Comparison of ENCODE assay signal across 10 cellular contexts in genomic region chr3:197305854-197306253, GRCh38. TPM values are rescaled to one million over a fixed set of nuclear protein-coding genes. Genes with fewer than 3 reads are reported as not detected.
DNase-seq lines count a peak whose midpoint lies in the region; ATAC-seq and TF ChIP-seq lines count a peak whose summit lies in the region.
"Had no signal": no experiment of that assay in that cellular context is flagged by ENCODE, and none has a peak within 500 bp of the region (broad histone marks: within the 10 kb centered on the region; RNA-seq: fewer than 3 reads in every experiment).

No MANE protein-coding gene starts in this region.

- no peak overlapping the region for H2BK120ac ChIP-seq in neuronal stem cell (ENCODE audit: low read depth, low read length)

- ATAC-seq in GM21423 (IDR thresholded peaks at IDR 0.05; ENCODE audit: unreplicated experiment): peak; percentile 93
- ATAC-seq in HG03571 (IDR thresholded peaks at IDR 0.05; ENCODE audit: unreplicated experiment): peak; percentile 88

- H3K4ac ChIP-seq in neuronal stem cell (ENCODE audit: low read length): no peak overlapping the region

- H3K36me3 ChIP-seq in vagina (no peaks in the 10 kb centered on the region), neuronal stem cell (replicated peaks in 1 of 2; ENCODE audit: control insufficient read depth in 2 of 2, insufficient read depth in 2 of 2, low read length in 2 of 2) (no peaks in the 10 kb centered on the region)

- H3K4me2 ChIP-seq in neuronal stem cell (ENCODE audit: insufficient read depth, low read length, poor library complexity, severe bottlenecking): no peak overlapping the region

- no peak overlapping the region for H3K23ac ChIP-seq in neuronal stem cell (ENCODE audit: low read depth, low read length, poor library complexity)

- H2BK15ac ChIP-seq in neuronal stem cell (ENCODE audit: low read length): no peak overlapping the region

- H3K27me3 ChIP-seq in vagina (no peaks in the 10 kb centered on the region), neuronal stem cell (ENCODE audit: control insufficient read depth in 3 of 3, insufficient read depth in 3 of 3, low read depth in 1 of 3, low read length in 3 of 3) (no peaks in the 10 kb centered on the region)

- H3K9me3 ChIP-seq in vagina (no peaks in the 10 kb centered on the region), neuronal stem cell (replicated peaks in 1 of 2; ENCODE audit: control insufficient read depth in 2 of 2, insufficient read depth in 1 of 2, low read depth in 1 of 2, low read length in 2 of 2) (no peaks in the 10 kb centered on the region)

- no peak overlapping the region for H3K9ac ChIP-seq in neuronal stem cell (ENCODE audit: low read depth, low read length, poor library complexity)

- no peaks in the 10 kb centered on the region for H3K79me1 ChIP-seq in neuronal stem cell (ENCODE audit: low read depth, low read length)

- H3K4me1 ChIP-seq in vagina: peaks cover 39% of the 10 kb centered on the region
- peaks cover 0 to 8% of the 10 kb centered on the region in 2 donors for H3K4me1 ChIP-seq in neuronal stem cell (ENCODE audit: control insufficient read depth in 2 of 2, insufficient read depth in 1 of 2, low read depth in 1 of 2, low read length in 2 of 2)

- no peak overlapping the region for H4K8ac ChIP-seq in neuronal stem cell (ENCODE audit: low read depth, low read length)

- TF ChIP-seq POLR2A in vagina (IDR thresholded peaks at IDR 0.05): no peak

- H2AK5ac ChIP-seq in neuronal stem cell (ENCODE audit: low read depth, low read length): no peak overlapping the region

- no peak overlapping the region for H3K27ac ChIP-seq in vagina
- no peak overlapping the region for H3K27ac ChIP-seq in neuronal stem cell (replicated peaks; ENCODE audit: low read length)
- H3K27ac ChIP-seq: HL-60 had no signal

- no CpG with 5 or more reads among the region's 1 CpG for WGBS in neuronal stem cell (ENCODE audit: extremely low coverage in 2 of 2, insufficient read length in 2 of 2, insufficient replicate concordance in 1 of 2), 2 donors

- no peak overlapping the region for H3K18ac ChIP-seq in neuronal stem cell (ENCODE audit: low read length)

- intact Hi-C loops in vagina (cut with DNase I): loop anchor here (10.0 kb wide), 1 partner anchor 761 kb away; no protein-coding TSS in a partner anchor

- no peak overlapping the region for H2AFZ ChIP-seq in neuronal stem cell (ENCODE audit: low read length)

- no peak overlapping the region for H2BK5ac ChIP-seq in neuronal stem cell (ENCODE audit: low read length)

- H3K4me3 ChIP-seq in GM12864 (ENCODE audit: low read depth, low read length) (no peak overlapping the region), foreskin fibroblast (ENCODE audit: low read depth in 1 of 2, low read length in 2 of 2) (no peak overlapping the region), vagina (no peak overlapping the region), neuronal stem cell (ENCODE audit: low read length in 2 of 2) (no peak overlapping the region)

- no peak overlapping the region for H4K91ac ChIP-seq in neuronal stem cell (ENCODE audit: low read depth, low read length, poor library complexity)

- no peak for TF ChIP-seq CTCF in GM12864 (IDR thresholded peaks at IDR 0.05; ENCODE audit: low read depth, low read length, missing control alignments)
- TF ChIP-seq CTCF in foreskin fibroblast (IDR thresholded peaks at IDR 0.05; ENCODE audit: low read depth, low read length): no peak
- TF ChIP-seq CTCF in vagina (IDR thresholded peaks at IDR 0.05): no peak

- DNase-seq in GM12864 (ENCODE audit: low read depth) (peak; percentile 57), foreskin fibroblast (peak; percentile 51 to 56), vagina (ENCODE audit: extremely low spot score in 2 of 2) (no peak), neuronal stem cell (ENCODE audit: low spot score) (no peak), SW 1271 (lab: John Stamatoyannopoulos, UW) (no peak), SIG-M5 (lab: John Stamatoyannopoulos, UW) (no peak)
- DNase-seq: naive B cell had no signal

- no peak overlapping the region for H2BK12ac ChIP-seq in neuronal stem cell (ENCODE audit: low read length)

- H3K14ac ChIP-seq in neuronal stem cell (ENCODE audit: low read length): no peak overlapping the region

RNA-seq across cellular contexts. Expression of gene DLG1, which starts 7.4 kb away (rescaled TPM):
- 115 TPM for total RNA-seq in vagina
- polyA plus RNA-seq in neuronal stem cell (2013, experiment 1 of 2): 47.6 TPM
- 47.6 TPM for polyA plus RNA-seq in neuronal stem cell (2013, experiment 2 of 2)

Comparison
In these comparisons a context has a peak if more than half of its experiments do, and no peak if none do; other contexts are left out.
1. DNase-seq: peak in GM12864 (single experiment) and foreskin fibroblast (2 of 2); none in vagina (0 of 2), neuronal stem cell (single experiment), SW 1271 (0 of 2) and SIG-M5 (single experiment).